In genomic region chr14:55191101-55191880, GRCh38 we compare ENCODE assay signal across 8 cellular contexts. TPM values are rescaled to one million over a fixed set of nuclear protein-coding genes. Genes with fewer than 3 reads are reported as not detected.
DNase-seq lines count a peak whose midpoint lies in the region; ATAC-seq and TF ChIP-seq lines count a peak whose summit lies in the region.

TSS of gene DLGAP5 (minus strand) at chr14:55191585. CDS start at chr14:55189179, 2,406 bp downstream.

- TF ChIP-seq CTCF in KMS-11 (conservative IDR thresholded peaks at IDR 0.05; ENCODE audit: low read depth, low read length) = no peak
- TF ChIP-seq CTCF in Panc1 (IDR thresholded peaks at IDR 0.05) = no peak

- intact Hi-C loops in Panc1 (cut with micrococcal nuclease; ENCODE audit: unreplicated experiment) = no loop called here

- H3K4me3 ChIP-seq in KMS-11 (IDR thresholded peaks at IDR 0.05; ENCODE audit: insufficient read depth, low read depth, low read length) (no peak within 1 kb of the TSS), Panc1 (ENCODE audit: low read depth in 2 of 2, low read length in 2 of 2) (peak within 1 kb of the TSS; percentile 90 to 96), muscle layer of colon (ENCODE audit: low read depth in 1 of 2, low read length in 2 of 2) (peak within 1 kb of the TSS; percentile 9 to 74)

- H3K4me1 Mint-ChIP-seq in activated T-cell treated with anti-CD3 and anti-CD28 coated beads, Interleukin-2, amount 50 U/mL, for 24 hours (ENCODE audit: low read depth) = peaks cover 31% of the 10 kb centered on the region

- H4K20me1 ChIP-seq in KMS-11 (ENCODE audit: insufficient read depth) = no peaks in the 10 kb centered on the region

- no peaks in the 10 kb centered on the region for H3K36me3 ChIP-seq in KMS-11 (ENCODE audit: insufficient read depth)
- peaks cover 6% of the 10 kb centered on the region; the same call in 1 of the 2 replicates for H3K36me3 ChIP-seq in Panc1 (ENCODE audit: control insufficient read depth, insufficient read depth, low read length)
- H3K36me3 ChIP-seq in muscle layer of colon (ENCODE audit: insufficient read depth, low read length) = no peaks in the 10 kb centered on the region

- peak within 1 kb of the TSS; percentile 94 for H3K27ac Mint-ChIP-seq in activated T-cell treated with anti-CD3 and anti-CD28 coated beads, Interleukin-2, amount 50 U/mL, for 24 hours

- H3K27ac ChIP-seq in KMS-11 = peak within 1 kb of the TSS; percentile 24; the same call in 1 of the 2 replicates
- H3K27ac ChIP-seq in Panc1 (ENCODE audit: low read length) = peak within 1 kb of the TSS; percentile 93
- H3K27ac ChIP-seq in muscle layer of colon (ENCODE audit: low read depth, low read length) = no peak within 1 kb of the TSS

- CTCF ChIA-PET in Panc1 (lab: Charles Lee) = interaction anchor here (0.6 to 0.7 kb wide), 2 partner anchors 31 to 262 kb away, joined by 4 to 5 read pairs; no protein-coding TSS in a partner anchor

- BruUV-seq in Panc1 (replicated peaks; lab: Mats Ljungman, UMichigan) = TSS peak; percentile 95

- H3K4me2 ChIP-seq in KMS-11 = peak within 1 kb of the TSS; percentile 84

- H3K4me3 Mint-ChIP-seq in activated T-cell treated with anti-CD3 and anti-CD28 coated beads, Interleukin-2, amount 50 U/mL, for 24 hours = peak within 1 kb of the TSS; percentile 100

- peak; percentile 98 for ATAC-seq in GM21786 (IDR thresholded peaks at IDR 0.05; ENCODE audit: unreplicated experiment)
- ATAC-seq in Panc1 = peak; percentile 98
- peak; percentile 98 for ATAC-seq in esophagus mucosa

- H3K9me3 ChIP-seq in Panc1 (ENCODE audit: control insufficient read depth, insufficient read depth, low read depth, low read length) (no peaks in the 10 kb centered on the region), muscle layer of colon (ENCODE audit: low read length) (no peaks in the 10 kb centered on the region)

- no peaks in the 10 kb centered on the region for H3K27me3 ChIP-seq in KMS-11 (ENCODE audit: insufficient read depth, low read depth)
- no peaks in the 10 kb centered on the region for H3K27me3 ChIP-seq in Panc1 (ENCODE audit: control insufficient read depth, insufficient read depth, low read length)
- H3K27me3 ChIP-seq in muscle layer of colon (ENCODE audit: control insufficient read depth in 1 of 2, insufficient read depth in 2 of 2, low read length in 2 of 2) = no peaks in the 10 kb centered on the region

- peak within 1 kb of the TSS; percentile 90 for H2AFZ ChIP-seq in KMS-11 (ENCODE audit: low read depth)

- H3K9me3 Mint-ChIP-seq in activated T-cell treated with anti-CD3 and anti-CD28 coated beads, Interleukin-2, amount 50 U/mL, for 24 hours = no peaks in the 10 kb centered on the region

- peaks cover 11% of the 10 kb centered on the region for H3K36me3 Mint-ChIP-seq in activated T-cell treated with anti-CD3 and anti-CD28 coated beads, Interleukin-2, amount 50 U/mL, for 24 hours (ENCODE audit: low read depth)

- DNase-seq in DMS79 treated with DMSO at 0.1 percent for 48 hours (lab: John Stamatoyannopoulos, UW) (peak; percentile 100), Panc1 (ENCODE audit: low read depth, low spot score) (peak; percentile 91)
- DNase-seq in activated T-cell treated with anti-CD3 and anti-CD28 coated beads, Interleukin-2, amount 50 U/mL, for 24 hours = peak; percentile 88
- DNase-seq in stimulated activated CD8-positive, alpha-beta memory T cell treated with anti-CD3 and anti-CD28 coated beads, Interleukin-7, amount 100 ng/mL, for 1 hour (ENCODE audit: low read depth in 2 of 2) = peak; percentile 67 to 69

- in situ Hi-C loops in Panc1 (cut with HindIII; ENCODE audit: low pct_unique_long_range_greater_than_20kb, low sequenced_read_pairs) = no loop called here

- POLR2A ChIA-PET in Panc1 (lab: Charles Lee) = interaction anchor here (0.6 kb wide), 1 partner anchor 50 kb away, joined by 3 read pairs; no protein-coding TSS in a partner anchor

- H3K79me2 ChIP-seq in KMS-11 (ENCODE audit: insufficient read depth, low read depth) = peaks cover 21% of the 10 kb centered on the region

- H3K4me1 ChIP-seq in KMS-11 (ENCODE audit: low read depth, poor library complexity, severe bottlenecking) = peaks cover 13% of the 10 kb centered on the region
- peaks cover 10% of the 10 kb centered on the region for H3K4me1 ChIP-seq in Panc1 (ENCODE audit: control insufficient read depth, insufficient read depth, low read length)
- H3K4me1 ChIP-seq in muscle layer of colon (ENCODE audit: insufficient read depth, low read length) = peaks cover 6% of the 10 kb centered on the region

- H3K27me3 Mint-ChIP-seq in activated T-cell treated with anti-CD3 and anti-CD28 coated beads, Interleukin-2, amount 50 U/mL, for 24 hours = no peaks in the 10 kb centered on the region

- H3K9ac ChIP-seq in KMS-11 (peak within 1 kb of the TSS; percentile 42; the same call in 1 of the 2 replicates), muscle layer of colon (ENCODE audit: low read length) (peak within 1 kb of the TSS; percentile 23)

RNA-seq across cellular contexts. Expression of gene DLGAP5, which starts in this region (rescaled TPM):
- total RNA-seq in Panc1 (2021; ENCODE audit: unreplicated experiment) (48.7 TPM), esophagus mucosa (17.9 TPM)
- 8.1 TPM for polyA plus RNA-seq in Panc1 (2012; ENCODE audit: insufficient read length)
